In the genomic region with DNA sequence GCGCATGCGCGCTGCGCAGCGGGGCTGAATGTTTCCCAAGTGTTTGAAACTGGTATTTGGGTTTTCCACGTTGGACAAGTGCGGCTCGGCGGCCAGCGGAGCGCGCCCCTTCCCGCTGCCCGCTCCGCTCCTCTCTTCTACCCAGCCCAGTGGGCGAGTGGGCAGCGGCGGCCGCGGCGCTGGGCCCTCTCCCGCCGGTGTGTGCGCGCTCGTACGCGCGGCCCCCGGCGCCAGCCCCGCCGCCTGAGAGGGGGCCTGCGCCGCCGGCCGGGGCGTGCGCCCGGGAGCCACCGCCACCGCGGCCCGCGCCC, we compare ENCODE assay signal across 8 cellular contexts. TPM values are rescaled to one million over a fixed set of nuclear protein-coding genes. Genes with fewer than 3 reads are reported as not detected.
DNase-seq lines count a peak whose midpoint lies in the region.

Gene ING1, plus strand, starts transcription at position 59 of the 311 bp plus-strand sequence. CDS start 450 bp downstream, outside the sequence.

- H3K9me3 Mint-ChIP-seq in activated naive CD8-positive, alpha-beta T cell treated with anti-CD3 and anti-CD28 coated beads for 36 hours = no peaks in the 10 kb centered on the region

- peak within 1 kb of the TSS; percentile 100 for H3K4me3 Mint-ChIP-seq in activated naive CD8-positive, alpha-beta T cell treated with anti-CD3 and anti-CD28 coated beads for 36 hours

- no peaks in the 10 kb centered on the region for H3K27me3 ChIP-seq in layer of hippocampus (ENCODE audit: control insufficient read depth, insufficient read depth, low read length)

- peak within 1 kb of the TSS; percentile 100 for H3K27ac Mint-ChIP-seq in activated naive CD8-positive, alpha-beta T cell treated with anti-CD3 and anti-CD28 coated beads for 36 hours

- peaks cover 2% of the 10 kb centered on the region for H3K36me3 Mint-ChIP-seq in activated naive CD8-positive, alpha-beta T cell treated with anti-CD3 and anti-CD28 coated beads for 36 hours

- peaks cover 4% of the 10 kb centered on the region for H3K27me3 Mint-ChIP-seq in activated naive CD8-positive, alpha-beta T cell treated with anti-CD3 and anti-CD28 coated beads for 36 hours

- no peak for DNase-seq in T-helper 2 cell
- no peak for DNase-seq in activated naive CD8-positive, alpha-beta T cell treated with anti-CD3 and anti-CD28 coated beads for 36 hours
- DNase-seq in substantia nigra (lab: John Stamatoyannopoulos, UW) = no peak
- DNase-seq in DMS 273 treated with DMSO at 0.1 percent for 48 hours (lab: John Stamatoyannopoulos, UW) = no peak
- no peak for DNase-seq in activated effector memory CD4-positive, alpha-beta T cell treated with anti-CD3 and anti-CD28 coated beads, Interleukin-2, amount 50 U/mL, for 16 hours
- DNase-seq in NCI-H1694 treated with DMSO at 0.1 percent for 48 hours (lab: John Stamatoyannopoulos, UW) = no peak

- H3K27ac ChIP-seq in layer of hippocampus (ENCODE audit: low read depth, low read length) = peak within 1 kb of the TSS; percentile 100
- peak within 1 kb of the TSS; percentile 100 for H3K27ac ChIP-seq in substantia nigra (ENCODE audit: low read depth, low read length, poor library complexity, severe bottlenecking)

- intact Hi-C loops in T-helper 2 cell treated with Interferon-gamma antibody and Interleukin-4, amounts not matched to agents 100 ng/mL and 5 ng/mL, for 36 hours (cut with micrococcal nuclease) = loop anchor here (10.0 kb wide), 1 partner anchor 1871 kb away; the partner anchor contains the start of gene TUBGCP3

- peaks cover 24% of the 10 kb centered on the region for H3K4me1 Mint-ChIP-seq in activated naive CD8-positive, alpha-beta T cell treated with anti-CD3 and anti-CD28 coated beads for 36 hours

RNA-seq across cellular contexts. Expression of gene ING1, which starts in this region (rescaled TPM):
- 14.2 and 16.2 TPM in 2 replicates for total RNA-seq in T-helper 2 cell treated with Interferon-gamma antibody and Interleukin-4, amounts not matched to agents 100 ng/mL and 5 ng/mL, for 36 hours
- total RNA-seq in activated naive CD8-positive, alpha-beta T cell treated with anti-CD3 and anti-CD28 coated beads for 36 hours = 10 to 100 TPM; 16.7 to 18.4 TPM
